Comparison of ENCODE assay signal across 8 cellular contexts in the genomic region with DNA sequence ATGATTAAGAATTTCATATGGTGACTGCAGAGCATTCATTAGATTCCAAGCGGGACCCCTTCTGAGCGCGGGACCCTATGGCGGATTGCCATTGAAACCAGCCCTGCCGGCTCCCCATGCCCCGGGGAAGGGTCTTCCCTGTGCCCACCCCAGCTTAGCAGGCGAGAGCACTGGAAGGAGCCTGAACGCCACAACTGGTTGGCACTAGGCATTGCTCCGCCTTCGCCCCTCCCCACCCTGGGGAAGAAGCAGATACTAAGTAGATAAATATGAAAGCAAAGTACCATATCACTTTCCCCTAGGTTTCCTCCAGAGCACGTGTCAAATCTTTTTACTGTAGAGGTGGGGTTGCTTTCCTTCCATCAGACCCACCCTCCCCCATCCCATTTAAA.
DNase-seq lines count a peak whose midpoint lies in the region; ATAC-seq and TF ChIP-seq lines count a peak whose summit lies in the region.

No MANE protein-coding gene starts in this region.

- 0% methylated on average over 2 of the region's 11 CpGs for WGBS in mammary epithelial cell (ENCODE audit: low coverage, missing lambda C conversion rate)
- 7% methylated on average over 11 of the region's 11 CpGs for WGBS in right lobe of liver (ENCODE audit: insufficient coverage, low coverage, low lambda C conversion rate, missing lambda C conversion rate)

- peaks cover 5% of the 10 kb centered on the region for H3K4me1 Mint-ChIP-seq in type B pancreatic cell (ENCODE audit: unreplicated experiment)
- H3K4me1 Mint-ChIP-seq in activated CD8-positive, alpha-beta T cell treated with anti-CD3 and anti-CD28 coated beads, Interleukin-2, amount 10 ng/mL, durations not matched to agents 7 days and 5 days (ENCODE audit: low read depth) = peaks cover 3% of the 10 kb centered on the region

- H3K4me2 ChIP-seq in mammary epithelial cell (ENCODE audit: insufficient read depth, low read depth, low read length) = peak overlapping the region; percentile 98

- intact Hi-C loops in mammary epithelial cell (cut with micrococcal nuclease) = no loop called here
- intact Hi-C loops in right lobe of liver (cut with DNase I) = no loop called here

- POLR2A ChIA-PET in activated CD8-positive, alpha-beta T cell treated with anti-CD3 and anti-CD28 coated beads, Interleukin-2, amount 10 ng/mL, durations not matched to agents 7 days and 5 days (lab: Charles Lee) = no interaction called here

- dilution Hi-C loops in mammary epithelial cell (cut with HindIII; ENCODE audit: low sequenced_read_pairs) = no loop called here

- H3K27me3 ChIP-seq in mammary epithelial cell (ENCODE audit: insufficient read depth, low read length) (peaks cover 8% of the 10 kb centered on the region), right lobe of liver (no peaks in the 10 kb centered on the region)

- H3K27ac Mint-ChIP-seq in type B pancreatic cell = no peak overlapping the region
- H3K27ac Mint-ChIP-seq in activated CD8-positive, alpha-beta T cell treated with anti-CD3 and anti-CD28 coated beads, Interleukin-2, amount 10 ng/mL, durations not matched to agents 7 days and 5 days = no peak overlapping the region

- H3K4me1 ChIP-seq in mammary epithelial cell (ENCODE audit: insufficient read depth, low read length) (peaks cover 7% of the 10 kb centered on the region), right lobe of liver (peaks cover 0 to 13% (median 6%) of the 10 kb centered on the region in 4 donors)

- H3K79me2 ChIP-seq in mammary epithelial cell (ENCODE audit: insufficient read depth, low read length) = no peaks in the 10 kb centered on the region

- in situ Hi-C loops in mammary epithelial cell (cut with MboI; ENCODE audit: low sequenced_read_pairs in 2 of 2) = no loop called here

- DNase-seq in NCI-H82 (lab: John Stamatoyannopoulos, UW) (peak; percentile 28), NCI-H82 treated with DMSO at 0.1 percent for 48 hours (lab: John Stamatoyannopoulos, UW; ENCODE audit: unreplicated experiment) (no peak), mammary epithelial cell (no peak), right lobe of liver (no peak), type B pancreatic cell (ENCODE audit: extremely low spot score, unreplicated experiment) (no peak), mesenteric fat pad (ENCODE audit: low spot score) (no peak), NCI-H1930 (lab: John Stamatoyannopoulos, UW) (no peak)
- DNase-seq in activated CD8-positive, alpha-beta T cell treated with anti-CD3 and anti-CD28 coated beads, Interleukin-2, amount 10 ng/mL, durations not matched to agents 7 days and 5 days = no peak

- H4K20me1 ChIP-seq in mammary epithelial cell (ENCODE audit: insufficient read depth, low read length) = no peaks in the 10 kb centered on the region

- no TSS peak for BruUV-seq in mammary epithelial cell (replicated peaks; lab: Mats Ljungman, UMichigan)

- H3K9ac ChIP-seq in mammary epithelial cell (ENCODE audit: insufficient read depth, low read length) = no peak overlapping the region

- H3K36me3 ChIP-seq in mammary epithelial cell (ENCODE audit: insufficient read depth, low read length) = no peaks in the 10 kb centered on the region
- no peaks in the 10 kb centered on the region for H3K36me3 ChIP-seq in right lobe of liver

- H3K9me3 ChIP-seq in mammary epithelial cell (replicated peaks; ENCODE audit: insufficient read depth, low read length) (no peaks in the 10 kb centered on the region), right lobe of liver (no peaks in the 10 kb centered on the region)

- H3K4me3 Mint-ChIP-seq in type B pancreatic cell = peak overlapping the region; percentile 85
- no peak overlapping the region for H3K4me3 Mint-ChIP-seq in activated CD8-positive, alpha-beta T cell treated with anti-CD3 and anti-CD28 coated beads, Interleukin-2, amount 10 ng/mL, durations not matched to agents 7 days and 5 days

- TF ChIP-seq CTCF in mammary epithelial cell (conservative IDR thresholded peaks at IDR 0.05 in 1 of 2, IDR thresholded peaks at IDR 0.05 in 1 of 2; ENCODE audit: extremely low read depth in 1 of 2, insufficient read depth in 1 of 2, low read depth in 1 of 2, low read length in 2 of 2) = no peak
- TF ChIP-seq CTCF in right lobe of liver (IDR thresholded peaks at IDR 0.05) = no peak
- no peak for TF ChIP-seq CTCF in type B pancreatic cell (conservative IDR thresholded peaks at IDR 0.05)

- peak overlapping the region; percentile 90 for H2AFZ ChIP-seq in mammary epithelial cell (ENCODE audit: low read depth, low read length)

- H3K27ac ChIP-seq in mammary epithelial cell (ENCODE audit: insufficient read depth, low read depth, low read length) (no peak overlapping the region), right lobe of liver (no peak overlapping the region)

- CTCF ChIA-PET in mammary epithelial cell (lab: Charles Lee; ENCODE audit: low non-redundant PET) = interaction anchor here (0.6 kb wide), 2 partner anchors 37 to 108 kb away, joined by 9 to 15 read pairs; no protein-coding TSS in a partner anchor
- CTCF ChIA-PET in activated CD8-positive, alpha-beta T cell treated with anti-CD3 and anti-CD28 coated beads, Interleukin-2, amount 10 ng/mL, durations not matched to agents 7 days and 5 days (lab: Charles Lee) = interaction anchor here (1.4 kb wide), 1 partner anchor 104 kb away, joined by 4 read pairs; no protein-coding TSS in a partner anchor

- no peaks in the 10 kb centered on the region for H3K9me3 Mint-ChIP-seq in type B pancreatic cell
- no peaks in the 10 kb centered on the region for H3K9me3 Mint-ChIP-seq in activated CD8-positive, alpha-beta T cell treated with anti-CD3 and anti-CD28 coated beads, Interleukin-2, amount 10 ng/mL, durations not matched to agents 7 days and 5 days (ENCODE audit: insufficient read depth)

- ATAC-seq in right lobe of liver = peak in 3 of 4 donors; percentile 40 to 45 (median 44)
- ATAC-seq in activated CD8-positive, alpha-beta T cell treated with anti-CD3 and anti-CD28 coated beads, Interleukin-2, amount 10 ng/mL, durations not matched to agents 7 days and 5 days = no peak

- peak overlapping the region; percentile 36 to 46 (median 45) for H3K4me3 ChIP-seq in mammary epithelial cell (replicated peaks in 1 of 3; ENCODE audit: insufficient read depth in 1 of 3, low read depth in 2 of 3, low read length in 3 of 3)
- H3K4me3 ChIP-seq in right lobe of liver = peak overlapping the region; percentile 31 to 46 (median 32)

- TF ChIP-seq POLR2A in right lobe of liver (IDR thresholded peaks at IDR 0.05) = no peak

- no peaks in the 10 kb centered on the region for H3K36me3 Mint-ChIP-seq in type B pancreatic cell
- no peaks in the 10 kb centered on the region for H3K36me3 Mint-ChIP-seq in activated CD8-positive, alpha-beta T cell treated with anti-CD3 and anti-CD28 coated beads, Interleukin-2, amount 10 ng/mL, durations not matched to agents 7 days and 5 days (ENCODE audit: low read depth)

- H3K27me3 Mint-ChIP-seq in type B pancreatic cell = peaks cover 17% of the 10 kb centered on the region
- H3K27me3 Mint-ChIP-seq in activated CD8-positive, alpha-beta T cell treated with anti-CD3 and anti-CD28 coated beads, Interleukin-2, amount 10 ng/mL, durations not matched to agents 7 days and 5 days (ENCODE audit: low read depth) = peaks cover 38% of the 10 kb centered on the region
